ENCODE assay signal across 9 cellular contexts in genomic region chr3:72163809-72164634, GRCh38.
DNase-seq lines count a peak whose midpoint lies in the region; ATAC-seq lines count a peak whose summit lies in the region.
"Had no signal": no experiment of that assay in that cellular context is flagged by ENCODE, and none has a peak within 500 bp of the region (broad histone marks: within the 10 kb centered on the region; RNA-seq: fewer than 3 reads in every experiment).

No MANE protein-coding gene starts in this region.

- intact Hi-C loops in posterior cingulate gyrus (cut with DNase I) = no loop called here

- no peak overlapping the region for H3K4me3 Mint-ChIP-seq in activated T-cell treated with anti-CD3 and anti-CD28 coated beads, Interleukin-2, amount 50 U/mL, for 72 hours
- H3K4me3 Mint-ChIP-seq: activated CD4-positive, alpha-beta memory T cell treated with anti-CD3 and anti-CD28 coated beads for 36 hours had no signal

- no peak overlapping the region for H3K27ac Mint-ChIP-seq in activated T-cell treated with anti-CD3 and anti-CD28 coated beads, Interleukin-2, amount 50 U/mL, for 72 hours
- H3K27ac Mint-ChIP-seq: activated CD4-positive, alpha-beta memory T cell treated with anti-CD3 and anti-CD28 coated beads for 36 hours had no signal

- no peaks in the 10 kb centered on the region for H3K9me3 Mint-ChIP-seq in activated T-cell treated with anti-CD3 and anti-CD28 coated beads, Interleukin-2, amount 50 U/mL, for 72 hours
- H3K9me3 Mint-ChIP-seq: activated CD4-positive, alpha-beta memory T cell treated with anti-CD3 and anti-CD28 coated beads for 36 hours had no signal

- H3K4me1 Mint-ChIP-seq in activated T-cell treated with anti-CD3 and anti-CD28 coated beads, Interleukin-2, amount 50 U/mL, for 72 hours (ENCODE audit: low read depth) = no peaks in the 10 kb centered on the region

- peaks cover 10% of the 10 kb centered on the region for H3K27me3 Mint-ChIP-seq in activated T-cell treated with anti-CD3 and anti-CD28 coated beads, Interleukin-2, amount 50 U/mL, for 72 hours (ENCODE audit: low read depth)
- H3K27me3 Mint-ChIP-seq: activated CD4-positive, alpha-beta memory T cell treated with anti-CD3 and anti-CD28 coated beads for 36 hours had no signal

- DNase-seq in germinal center (ENCODE audit: low spot score) = peak; percentile 89
- no peak for DNase-seq in 8988T
- DNase-seq in activated T-cell treated with anti-CD3 and anti-CD28 coated beads, Interleukin-2, amount 50 U/mL, for 72 hours = no peak
- DNase-seq in activated CD8-positive, alpha-beta memory T cell treated with anti-CD3 and anti-CD28 coated beads, Interleukin-2, amount 50 U/mL, for 4 hours = no peak
- DNase-seq in posterior cingulate gyrus = no peak
- DNase-seq: activated CD4-positive, alpha-beta memory T cell treated with anti-CD3 and anti-CD28 coated beads for 36 hours had no signal

- no peaks in the 10 kb centered on the region for H3K36me3 Mint-ChIP-seq in activated T-cell treated with anti-CD3 and anti-CD28 coated beads, Interleukin-2, amount 50 U/mL, for 72 hours (ENCODE audit: insufficient read depth in 2 of 2)
- H3K36me3 Mint-ChIP-seq: activated CD4-positive, alpha-beta memory T cell treated with anti-CD3 and anti-CD28 coated beads for 36 hours had no signal

- ATAC-seq in GM18520 (IDR thresholded peaks at IDR 0.05; ENCODE audit: unreplicated experiment) (peak; percentile 79), GM21786 (IDR thresholded peaks at IDR 0.05; ENCODE audit: unreplicated experiment) (peak; percentile 88), HG03558 (IDR thresholded peaks at IDR 0.05; ENCODE audit: extremely low read depth, unreplicated experiment) (peak; percentile 84)
- no peak for ATAC-seq in activated T-cell treated with anti-CD3 and anti-CD28 coated beads, Interleukin-2, amount 50 U/mL, for 72 hours (replicated peaks in 1 of 2)

Comparison
In these comparisons a context has a peak if more than half of its experiments do, and no peak if none do; other contexts are left out.
1. ATAC-seq: peak in GM18520 (single experiment), GM21786 (single experiment) and HG03558 (single experiment); none in activated T-cell treated with anti-CD3 and anti-CD28 coated beads, Interleukin-2, amount 50 U/mL, for 72 hours (0 of 2).